Comparison of ENCODE assay signal across 8 cellular contexts in genomic region chr16:80899804-80900592, GRCh38.
DNase-seq lines count a peak whose midpoint lies in the region; ATAC-seq and TF ChIP-seq lines count a peak whose summit lies in the region.

No MANE protein-coding gene starts in this region.

- H3K27me3 ChIP-seq in breast epithelium (no peaks in the 10 kb centered on the region), tibial artery (no peaks in the 10 kb centered on the region)

- H3K4me3 ChIP-seq in breast epithelium (peak overlapping the region in 2 of 3 donors; percentile 30 to 45), tibial artery (peak overlapping the region; percentile 14 to 38)

- no peak overlapping the region for H3K27ac Mint-ChIP-seq in progenitor cell of endocrine pancreas

- no peaks in the 10 kb centered on the region for H3K27me3 Mint-ChIP-seq in progenitor cell of endocrine pancreas

- H3K9me3 ChIP-seq in breast epithelium: no peaks in the 10 kb centered on the region
- H3K9me3 ChIP-seq in tibial artery: no peaks in the 10 kb centered on the region

- DNase-seq in M059J (ENCODE audit: low read depth) (peak; percentile 89), breast epithelium (ENCODE audit: low spot score in 2 of 2) (peak; percentile 83 to 93), left colon (peak; percentile 75), tibial artery (peak; percentile 89 to 97), NK-92 (lab: John Stamatoyannopoulos, UW; ENCODE audit: unreplicated experiment) (no peak), progenitor cell of endocrine pancreas (ENCODE audit: low spot score, unreplicated experiment) (no peak), SKM-1 (lab: John Stamatoyannopoulos, UW; ENCODE audit: unreplicated experiment) (no peak)

- H3K36me3 Mint-ChIP-seq in progenitor cell of endocrine pancreas (ENCODE audit: insufficient read depth): no peaks in the 10 kb centered on the region

- H3K4me1 Mint-ChIP-seq in progenitor cell of endocrine pancreas (ENCODE audit: low read depth): no peaks in the 10 kb centered on the region

- ATAC-seq in left colon: peak; percentile 98
- ATAC-seq in HG02970 (IDR thresholded peaks at IDR 0.05; ENCODE audit: low FRiP score, unreplicated experiment): no peak

- TF ChIP-seq CTCF in breast epithelium (IDR thresholded peaks at IDR 0.05): no peak
- TF ChIP-seq CTCF in tibial artery (IDR thresholded peaks at IDR 0.05): no peak
- no peak for TF ChIP-seq CTCF in progenitor cell of endocrine pancreas (IDR thresholded peaks at IDR 0.05; ENCODE audit: unreplicated experiment)

- no peaks in the 10 kb centered on the region for H3K36me3 ChIP-seq in breast epithelium
- no peaks in the 10 kb centered on the region for H3K36me3 ChIP-seq in tibial artery

- H3K4me1 ChIP-seq in breast epithelium (no peaks in the 10 kb centered on the region), tibial artery (peaks cover 0 to 15% (median 11%) of the 10 kb centered on the region in 4 donors)

- intact Hi-C loops in breast epithelium (cut with DNase I; ENCODE audit: low total_unique reads) (no loop called here), left colon (cut with DNase I, micrococcal nuclease) (no loop called here), tibial artery (cut with DNase I; ENCODE audit: low total_unique reads) (loop anchor here (2.0 kb wide), 1 partner anchor 33 kb away; no protein-coding TSS in a partner anchor)

- no peak for TF ChIP-seq POLR2A in breast epithelium (IDR thresholded peaks at IDR 0.05)

- no peak overlapping the region for H3K4me3 Mint-ChIP-seq in progenitor cell of endocrine pancreas (ENCODE audit: low read depth)

- peak overlapping the region; percentile 83 to 90 for H3K27ac ChIP-seq in breast epithelium
- peak overlapping the region; percentile 56 to 74 for H3K27ac ChIP-seq in tibial artery

- H3K9me3 Mint-ChIP-seq in progenitor cell of endocrine pancreas (ENCODE audit: low read depth): no peaks in the 10 kb centered on the region

Comparison
In these comparisons a context has a peak if more than half of its experiments do, and no peak if none do; other contexts are left out.
1. DNase-seq: peak in M059J (single experiment), breast epithelium (2 of 2), left colon (2 of 2) and tibial artery (2 of 2); none in NK-92 (single experiment), progenitor cell of endocrine pancreas (single experiment) and SKM-1 (single experiment).